In genomic region chr17:76173474-76173873, GRCh38 we compare ENCODE assay signal across 25 cellular contexts. TPM values are rescaled to one million over a fixed set of nuclear protein-coding genes. Genes with fewer than 3 reads are reported as not detected.
"Had no signal": no experiment of that assay in that cellular context is flagged by ENCODE, and none has a peak within 500 bp of the region (broad histone marks: within the 10 kb centered on the region; RNA-seq: fewer than 3 reads in every experiment).

No MANE protein-coding gene starts in this region.

- H3K27ac Mint-ChIP-seq: memory B cell, mesothelial cell of epicardium, natural killer cell had no signal

- H3K9me3 ChIP-seq: heart left ventricle, left ventricle myocardium inferior, lower lobe of right lung, sigmoid colon, stomach had no signal

- H3K4me1 ChIP-seq: heart left ventricle, left ventricle myocardium inferior, lower lobe of right lung, parathyroid adenoma, sigmoid colon, stomach had no signal

- H3K36me3 Mint-ChIP-seq: memory B cell, mesothelial cell of epicardium, natural killer cell had no signal

- H3K27ac ChIP-seq: left ventricle myocardium inferior, lower lobe of right lung, parathyroid adenoma, sigmoid colon, skin epidermis, stomach had no signal

- H3K27me3 ChIP-seq: heart left ventricle, sigmoid colon, stomach had no signal

- H3K9me3 Mint-ChIP-seq: memory B cell, mesothelial cell of epicardium, natural killer cell had no signal

- DNase-seq: effector memory CD4-positive, alpha-beta T cell; heart left ventricle; hippocampal formation; left ventricle myocardium inferior; lower lobe of right lung; natural killer cell; sigmoid colon; stimulated activated CD4-positive, alpha-beta T cell treated with anti-CD3 and anti-CD28 coated beads, Interleukin-2, amount 100 ng/mL, for 24 hours; stimulated activated CD4-positive, alpha-beta T cell treated with anti-CD3 and anti-CD28 coated beads, Interleukin-4, amount 100 ng/mL, for 4 hours; stimulated activated naive CD4-positive, alpha-beta T cell; stomach; substantia nigra; trophoblast cell had no signal

- FAIRE-seq: endometrium, frontal cortex, islet of Langerhans had no signal

- H3K9ac ChIP-seq: parathyroid adenoma had no signal

- ATAC-seq: esophagus mucosa, heart left ventricle, lower lobe of right lung, natural killer cell had no signal

- H3K36me3 ChIP-seq: heart left ventricle, left ventricle myocardium inferior, lower lobe of right lung, sigmoid colon, stomach had no signal

- H3K4me3 ChIP-seq: left ventricle myocardium inferior, lower lobe of right lung, sigmoid colon, skin epidermis, stomach had no signal

- H3K4me1 Mint-ChIP-seq: memory B cell, natural killer cell had no signal

- H3K4me3 Mint-ChIP-seq: memory B cell, mesothelial cell of epicardium, natural killer cell had no signal

- H2AFZ ChIP-seq: parathyroid adenoma had no signal

RNA-seq across cellular contexts. Expression of gene FOXJ1, which starts 32.4 kb away (rescaled TPM):
- total RNA-seq: esophagus mucosa, fibroblast of lung, heart left ventricle, left ventricle myocardium inferior, mucosa of gallbladder, myocyte, pulmonary artery endothelial cell had no signal
- polyA plus RNA-seq: fibroblast of lung, heart left ventricle had no signal
